In the genomic region with DNA sequence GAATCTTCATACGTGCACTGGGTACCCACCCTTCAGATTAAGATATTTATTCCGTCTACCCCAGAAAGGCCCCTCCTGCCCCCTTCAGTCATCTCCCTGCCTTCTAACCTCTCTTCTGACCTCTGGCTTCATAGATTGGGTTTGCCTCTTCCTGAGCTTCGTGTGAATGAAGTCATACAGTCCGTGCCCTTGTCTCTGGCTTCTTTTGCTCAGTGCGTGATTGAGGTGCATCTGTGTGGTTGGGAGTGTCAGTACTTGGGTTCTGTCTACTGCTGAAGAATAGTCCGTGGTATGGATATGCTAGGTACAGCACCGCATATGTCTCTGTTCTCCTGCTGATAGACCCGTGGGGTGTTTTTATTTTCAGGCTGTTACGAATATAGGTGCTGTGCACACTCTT, we compare ENCODE assay signal across 11 cellular contexts. TPM values are rescaled to one million over a fixed set of nuclear protein-coding genes. Genes with fewer than 3 reads are reported as not detected.
DNase-seq lines count a peak whose midpoint lies in the region; TF ChIP-seq lines count a peak whose summit lies in the region.
"Had no signal": no experiment of that assay in that cellular context is flagged by ENCODE, and none has a peak within 500 bp of the region (broad histone marks: within the 10 kb centered on the region; RNA-seq: fewer than 3 reads in every experiment).

No MANE protein-coding gene starts in this region.

- peak overlapping the region; percentile 2 for H3K27ac Mint-ChIP-seq in activated CD4-positive, alpha-beta memory T cell treated with anti-CD3 and anti-CD28 coated beads, Interleukin-2, amount 10 ng/mL, durations not matched to agents 7 days and 5 days
- no peak overlapping the region for H3K27ac Mint-ChIP-seq in activated CD4-positive, alpha-beta memory T cell treated with anti-CD3 and anti-CD28 coated beads for 36 hours
- H3K27ac Mint-ChIP-seq in chondrocyte (ENCODE audit: unreplicated experiment) (no peak overlapping the region), neural crest cell (ENCODE audit: unreplicated experiment) (peak overlapping the region; percentile 6)
- H3K27ac Mint-ChIP-seq: endodermal cell, nephron progenitor cell had no signal

- peak overlapping the region; percentile 16 for H3K9ac ChIP-seq in NT2/D1 (ENCODE audit: insufficient read length, low read depth)

- peaks cover 5% of the 10 kb centered on the region for H3K9me3 Mint-ChIP-seq in activated CD4-positive, alpha-beta memory T cell treated with anti-CD3 and anti-CD28 coated beads, Interleukin-2, amount 10 ng/mL, durations not matched to agents 7 days and 5 days
- H3K9me3 Mint-ChIP-seq in activated CD4-positive, alpha-beta memory T cell treated with anti-CD3 and anti-CD28 coated beads for 36 hours: no peaks in the 10 kb centered on the region
- no peaks in the 10 kb centered on the region for H3K9me3 Mint-ChIP-seq in chondrocyte (ENCODE audit: low read depth)
- peaks cover 5% of the 10 kb centered on the region for H3K9me3 Mint-ChIP-seq in neural crest cell

- DNase-seq in activated CD4-positive, alpha-beta memory T cell treated with anti-CD3 and anti-CD28 coated beads, Interleukin-2, amount 10 ng/mL, durations not matched to agents 7 days and 5 days: peak; percentile 27
- no peak for DNase-seq in activated CD4-positive, alpha-beta memory T cell treated with anti-CD3 and anti-CD28 coated beads for 36 hours
- DNase-seq in NT2/D1 (ENCODE audit: low read depth, low spot score): no peak
- no peak for DNase-seq in chondrocyte (ENCODE audit: low spot score)
- no peak for DNase-seq in neural crest cell (ENCODE audit: low read depth, low spot score)
- DNase-seq in middle frontal gyrus (ENCODE audit: extremely low spot score, low spot score): no peak
- DNase-seq in RKO (ENCODE audit: low spot score): no peak
- DNase-seq in inferior parietal cortex (ENCODE audit: extremely low spot score): no peak

- no peaks in the 10 kb centered on the region for H3K27me3 Mint-ChIP-seq in activated CD4-positive, alpha-beta memory T cell treated with anti-CD3 and anti-CD28 coated beads, Interleukin-2, amount 10 ng/mL, durations not matched to agents 7 days and 5 days
- no peaks in the 10 kb centered on the region for H3K27me3 Mint-ChIP-seq in activated CD4-positive, alpha-beta memory T cell treated with anti-CD3 and anti-CD28 coated beads for 36 hours
- no peaks in the 10 kb centered on the region for H3K27me3 Mint-ChIP-seq in chondrocyte (ENCODE audit: low read depth)
- peaks cover 4% of the 10 kb centered on the region for H3K27me3 Mint-ChIP-seq in neural crest cell (ENCODE audit: low read depth)

- no peak for TF ChIP-seq CTCF in chondrocyte (IDR thresholded peaks at IDR 0.05)
- TF ChIP-seq CTCF in neural crest cell (conservative IDR thresholded peaks at IDR 0.05): no peak

- H3K27me3 ChIP-seq in NT2/D1 (ENCODE audit: insufficient read depth, insufficient read length): no peaks in the 10 kb centered on the region
- H3K27me3 ChIP-seq: testis had no signal

- H3K4me3 ChIP-seq in NT2/D1 (ENCODE audit: insufficient read length, low read depth): no peak overlapping the region

- peaks cover 20% of the 10 kb centered on the region for H3K4me1 ChIP-seq in NT2/D1 (ENCODE audit: insufficient read depth, insufficient read length)

- CTCF ChIA-PET in activated CD4-positive, alpha-beta memory T cell treated with anti-CD3 and anti-CD28 coated beads, Interleukin-2, amount 10 ng/mL, durations not matched to agents 7 days and 5 days (lab: Charles Lee): interaction anchor here (0.6 to 1.2 kb wide), 3 partner anchors 38 to 59 kb away, joined by 3 to 4 read pairs (median 4); no protein-coding TSS in a partner anchor
- CTCF ChIA-PET in activated CD4-positive, alpha-beta memory T cell treated with anti-CD3 and anti-CD28 coated beads for 36 hours (lab: Charles Lee): interaction anchor here (0.9 to 1.5 kb wide), 4 partner anchors 10 to 444 kb away, joined by 3 read pairs; no protein-coding TSS in a partner anchor

- intact Hi-C loops in activated CD4-positive, alpha-beta memory T cell treated with anti-CD3 and anti-CD28 coated beads for 36 hours (cut with micrococcal nuclease): no loop called here

- peaks cover 23% of the 10 kb centered on the region for H3K36me3 ChIP-seq in NT2/D1 (ENCODE audit: insufficient read depth, insufficient read length, low read length)

- peaks cover 13% of the 10 kb centered on the region for H3K36me3 Mint-ChIP-seq in activated CD4-positive, alpha-beta memory T cell treated with anti-CD3 and anti-CD28 coated beads, Interleukin-2, amount 10 ng/mL, durations not matched to agents 7 days and 5 days (ENCODE audit: low read depth)
- peaks cover 3% of the 10 kb centered on the region for H3K36me3 Mint-ChIP-seq in activated CD4-positive, alpha-beta memory T cell treated with anti-CD3 and anti-CD28 coated beads for 36 hours
- peaks cover 10% of the 10 kb centered on the region for H3K36me3 Mint-ChIP-seq in chondrocyte (ENCODE audit: low read depth)
- H3K36me3 Mint-ChIP-seq in neural crest cell (ENCODE audit: low read depth): peaks cover 21% of the 10 kb centered on the region

- H3K9me3 ChIP-seq in NT2/D1 (ENCODE audit: insufficient read depth, low read length): peaks cover 7% of the 10 kb centered on the region; the same call in 1 of the 2 replicates
- H3K9me3 ChIP-seq: testis had no signal

- H3K4me3 Mint-ChIP-seq in activated CD4-positive, alpha-beta memory T cell treated with anti-CD3 and anti-CD28 coated beads, Interleukin-2, amount 10 ng/mL, durations not matched to agents 7 days and 5 days: peak overlapping the region; percentile 45
- H3K4me3 Mint-ChIP-seq in activated CD4-positive, alpha-beta memory T cell treated with anti-CD3 and anti-CD28 coated beads for 36 hours: no peak overlapping the region
- H3K4me3 Mint-ChIP-seq in chondrocyte (ENCODE audit: unreplicated experiment) (peak overlapping the region; percentile 31), neural crest cell (peak overlapping the region; percentile 68)

- peaks cover 39% of the 10 kb centered on the region for H3K4me1 Mint-ChIP-seq in activated CD4-positive, alpha-beta memory T cell treated with anti-CD3 and anti-CD28 coated beads, Interleukin-2, amount 10 ng/mL, durations not matched to agents 7 days and 5 days
- H3K4me1 Mint-ChIP-seq in activated CD4-positive, alpha-beta memory T cell treated with anti-CD3 and anti-CD28 coated beads for 36 hours (ENCODE audit: low read depth): peaks cover 18% of the 10 kb centered on the region
- peaks cover 31% of the 10 kb centered on the region for H3K4me1 Mint-ChIP-seq in chondrocyte (ENCODE audit: low read depth)
- peaks cover 36% of the 10 kb centered on the region for H3K4me1 Mint-ChIP-seq in neural crest cell

- POLR2A ChIA-PET in activated CD4-positive, alpha-beta memory T cell treated with anti-CD3 and anti-CD28 coated beads, Interleukin-2, amount 10 ng/mL, durations not matched to agents 7 days and 5 days (lab: Charles Lee): interaction anchor here (0.9 kb wide), 1 partner anchor 22 kb away, joined by 3 read pairs; no protein-coding TSS in a partner anchor
- POLR2A ChIA-PET in activated CD4-positive, alpha-beta memory T cell treated with anti-CD3 and anti-CD28 coated beads for 36 hours (lab: Charles Lee): no interaction called here

RNA-seq across cellular contexts. Expression of gene SMOX, which starts 24.5 kb away (rescaled TPM):
- 10 to 100 TPM; 10.6 to 12.5 TPM for total RNA-seq in activated CD4-positive, alpha-beta memory T cell treated with anti-CD3 and anti-CD28 coated beads, Interleukin-2, amount 10 ng/mL, durations not matched to agents 7 days and 5 days
- 10 to 100 TPM in 1 of 2 experiments, 1 to 10 TPM in 1; 7.9 to 11.6 TPM for total RNA-seq in activated CD4-positive, alpha-beta memory T cell treated with anti-CD3 and anti-CD28 coated beads for 36 hours
- total RNA-seq in chondrocyte (5.9 to 17.2 TPM (median 16.2 TPM) in 3 replicates), neural crest cell (18.3 and 24.3 TPM in 2 replicates)

Comparison
In these comparisons a context has a peak if more than half of its experiments do, and no peak if none do; other contexts are left out.
1. H3K27ac Mint-ChIP-seq: peak in activated CD4-positive, alpha-beta memory T cell treated with anti-CD3 and anti-CD28 coated beads, Interleukin-2, amount 10 ng/mL, durations not matched to agents 7 days and 5 days (single experiment) and neural crest cell (single experiment); none in activated CD4-positive, alpha-beta memory T cell treated with anti-CD3 and anti-CD28 coated beads for 36 hours (single experiment) and chondrocyte (single experiment).